Comparison of ENCODE assay signal across 1 cellular context in the genomic region with DNA sequence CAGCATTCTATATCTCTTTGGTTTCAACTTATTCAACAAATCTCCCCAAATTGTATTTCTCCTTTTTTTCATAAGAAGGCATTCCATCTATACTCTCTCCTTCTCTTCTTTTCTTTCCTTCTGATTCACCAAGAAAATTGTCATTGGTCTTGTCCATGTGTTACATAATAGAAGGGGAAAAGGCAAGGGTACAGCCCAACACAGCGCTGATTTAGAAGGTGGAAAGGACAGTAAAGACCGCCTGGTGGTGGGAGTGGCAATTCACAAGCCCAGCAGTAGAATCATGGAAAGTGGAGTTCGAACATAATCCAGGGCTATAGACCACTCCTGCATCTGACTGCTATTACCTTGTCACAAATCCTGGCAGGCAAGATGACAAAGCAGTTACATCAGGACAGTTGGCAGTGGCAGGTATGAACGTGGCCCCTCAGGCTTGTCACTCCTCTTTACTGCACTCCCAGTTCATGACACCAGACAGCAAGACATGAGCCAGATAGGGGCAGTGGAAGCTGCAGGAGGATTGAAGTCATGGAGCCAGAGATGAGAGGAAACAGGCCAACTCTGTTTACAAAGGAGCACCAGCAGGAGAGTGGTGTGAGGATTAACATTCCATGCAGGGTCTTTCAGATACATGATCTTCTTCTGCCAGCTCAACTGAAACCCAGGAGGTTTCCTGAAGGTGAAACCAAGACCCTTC.
A peak's percentile ranks its signal among the peaks of the same experiment; 100 is the strongest.
TF ChIP-seq lines count a peak whose summit lies in the region.

No MANE protein-coding gene starts in this region.

TF ChIP-seq in HepG2, 621 proteins besides CTCF, POLR2A, EP300 and RAD21 (continued from another document):
- TF ChIP-seq, protein P1, sequence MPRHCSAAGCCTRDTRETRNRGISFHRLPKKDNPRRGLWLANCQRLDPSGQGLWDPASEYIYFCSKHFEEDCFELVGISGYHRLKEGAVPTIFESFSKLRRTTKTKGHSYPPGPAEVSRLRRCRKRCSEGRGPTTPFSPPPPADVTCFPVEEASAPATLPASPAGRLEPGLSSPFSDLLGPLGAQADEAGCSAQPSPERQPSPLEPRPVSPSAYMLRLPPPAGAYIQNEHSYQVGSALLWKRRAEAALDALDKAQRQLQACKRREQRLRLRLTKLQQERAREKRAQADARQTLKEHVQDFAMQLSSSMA (CRISPR knock-in tag; IDR thresholded peaks at IDR 0.05), result no peak
- no peak for TF ChIP-seq SOX6 (IDR thresholded peaks at IDR 0.05)
- no peak for TF ChIP-seq SOX6 (CRISPR knock-in tag; IDR thresholded peaks at IDR 0.05)
- TF ChIP-seq SAP130 (CRISPR knock-in tag; IDR thresholded peaks at IDR 0.05; ENCODE audit: low read depth), result peak; percentile 35; the same call in 1 of the 2 replicates
- no peak for TF ChIP-seq AGO1 (IDR thresholded peaks at IDR 0.05; ENCODE audit: low read depth, low read length, poor library complexity, severe bottlenecking)
- peak; percentile 38; the same call in 1 of the 2 replicates for TF ChIP-seq ZMYM3 (CRISPR knock-in tag; IDR thresholded peaks at IDR 0.05)
